Comparison of ENCODE assay signal across 1 cellular context in genomic region chr2:138137949-138138348, GRCh38.
TF ChIP-seq lines count a peak whose summit lies in the region.

No MANE protein-coding gene starts in this region.

TF ChIP-seq in HepG2, 621 proteins besides CTCF, POLR2A, EP300 and RAD21 (continued from another document):
- TF ChIP-seq CSRNP2 (CRISPR knock-in tag; conservative IDR thresholded peaks at IDR 0.05; ENCODE audit: low read depth) = no peak
- TF ChIP-seq ZNF446 (CRISPR knock-in tag; IDR thresholded peaks at IDR 0.05) = no peak
- TF ChIP-seq RBFOX2 (IDR thresholded peaks at IDR 0.05; ENCODE audit: low read depth, low read length) = no peak
- peak; percentile 49; the same call in 1 of the 2 replicates for TF ChIP-seq SOX5 (CRISPR knock-in tag; IDR thresholded peaks at IDR 0.05; ENCODE audit: borderline replicate concordance)
- TF ChIP-seq FIP1L1 (IDR thresholded peaks at IDR 0.05; ENCODE audit: borderline replicate concordance, insufficient read depth, low read depth, low read length) = no peak
- TF ChIP-seq FOXO1 (CRISPR knock-in tag; IDR thresholded peaks at IDR 0.05) = no peak
- TF ChIP-seq FOXP1 (IDR thresholded peaks at IDR 0.05) = no peak
- TF ChIP-seq FOXP1 (CRISPR knock-in tag; IDR thresholded peaks at IDR 0.05) = peak; percentile 79
- no peak for TF ChIP-seq GFI1 (CRISPR knock-in tag; IDR thresholded peaks at IDR 0.05; ENCODE audit: borderline replicate concordance)
- TF ChIP-seq SOX6 (IDR thresholded peaks at IDR 0.05) = no peak
- TF ChIP-seq SOX6 (CRISPR knock-in tag; IDR thresholded peaks at IDR 0.05) = peak; percentile 81; the same call in 1 of the 2 replicates
- no peak for TF ChIP-seq REST (IDR thresholded peaks at IDR 0.05; ENCODE audit: borderline replicate concordance in 1 of 2, low read depth in 1 of 2, low read length in 2 of 2)
- TF ChIP-seq KDM5A (IDR thresholded peaks at IDR 0.05; ENCODE audit: borderline replicate concordance, low read length) = no peak
- no peak for TF ChIP-seq ZNF547 (CRISPR knock-in tag; IDR thresholded peaks at IDR 0.05)
